ENCODE assay signal across 21 cellular contexts in the genomic region with DNA sequence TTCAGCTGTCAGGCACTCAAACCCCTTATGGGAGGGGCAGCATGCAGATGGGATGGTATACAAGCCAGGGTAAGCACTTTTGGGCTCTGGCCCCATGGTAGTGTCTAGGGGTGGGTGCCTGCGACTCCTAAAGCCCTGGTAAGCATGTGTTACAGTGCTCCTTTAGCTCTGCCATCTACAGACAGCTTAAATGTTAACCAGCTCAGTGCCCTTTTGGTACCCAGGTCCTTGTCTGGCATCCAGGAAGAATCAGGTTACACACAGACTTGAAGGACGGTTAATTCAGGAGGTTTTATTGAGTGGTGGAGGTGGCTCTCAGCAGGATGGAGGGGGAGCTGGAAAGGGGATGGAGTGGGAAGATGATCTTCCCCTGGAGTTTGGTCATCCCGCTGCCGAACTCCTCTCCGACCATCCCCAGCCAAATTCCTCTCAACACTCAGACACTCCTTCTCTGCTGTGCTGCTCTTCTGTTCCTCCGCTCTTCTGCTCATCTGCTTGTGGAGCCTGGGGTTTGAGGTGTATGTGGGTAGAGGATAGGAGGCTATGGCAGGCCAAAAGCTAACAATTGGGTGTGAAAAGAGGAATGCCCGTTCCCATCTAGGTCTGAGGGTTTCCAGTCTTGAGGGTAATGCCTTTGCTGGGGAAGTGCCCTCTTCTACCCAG.
DNase-seq lines count a peak whose midpoint lies in the region; ATAC-seq, FAIRE-seq and TF ChIP-seq lines count a peak whose summit lies in the region.
"Had no signal": no experiment of that assay in that cellular context is flagged by ENCODE, and none has a peak within 500 bp of the region (broad histone marks: within the 10 kb centered on the region; RNA-seq: fewer than 3 reads in every experiment).

No MANE protein-coding gene starts in this region.

- TF ChIP-seq EP300 in HepG2 (IDR thresholded peaks at IDR 0.05; ENCODE audit: low read depth in 2 of 2, low read length in 2 of 2) = no peak
- TF ChIP-seq EP300 in HepG2 (CRISPR knock-in tag; IDR thresholded peaks at IDR 0.05; ENCODE audit: borderline replicate concordance) = no peak

- intact Hi-C loops in HepG2 (cut with micrococcal nuclease; ENCODE audit: unreplicated experiment) = no loop called here
- intact Hi-C loops in right lobe of liver (cut with DNase I) = no loop called here
- intact Hi-C loops in Right ventricle myocardium inferior (cut with DNase I) = no loop called here

- TF ChIP-seq CTCF in liver (IDR thresholded peaks at IDR 0.05; ENCODE audit: low read depth, low read length, missing input control) (no peak), HepG2 (CRISPR knock-in tag; IDR thresholded peaks at IDR 0.05) (no peak), right lobe of liver (IDR thresholded peaks at IDR 0.05) (no peak), MM.1S (IDR thresholded peaks at IDR 0.05; ENCODE audit: low read length) (no peak)

- CTCF ChIA-PET in HepG2 (lab: Yijun Ruan, JAX; ENCODE audit: low intra/inter-chr PET ratio, low total read pairs) = no interaction called here

- WGBS in liver = 64% methylated on average over 7 of the region's 7 CpGs
- WGBS in HepG2 (ENCODE audit: low lambda C conversion rate) = 17% methylated on average over 7 of the region's 7 CpGs
- 27% methylated on average over 2 of the region's 7 CpGs for WGBS in right lobe of liver (ENCODE audit: insufficient coverage, low coverage, low lambda C conversion rate, missing lambda C conversion rate)

- in situ Hi-C loops in HepG2 (cut with HindIII; ENCODE audit: extremely low pct_ligation_motif_present, low pct_unique_long_range_greater_than_20kb) = no loop called here

- H3K27ac ChIP-seq in liver (ENCODE audit: low read depth in 1 of 2, low read length in 2 of 2) (no peak overlapping the region), HepG2 (ENCODE audit: extremely low read length, insufficient read depth, low read length) (no peak overlapping the region), caudate nucleus (ENCODE audit: low read depth, low read length) (peak overlapping the region; percentile 90), right lobe of liver (peak overlapping the region in 2 of 3 donors; percentile 37 to 64), MM.1S (ENCODE audit: low read length) (no peak overlapping the region)
- H3K27ac ChIP-seq: BLaER1, C4-2B, GM23248 had no signal

- POLR2A ChIA-PET in HepG2 (lab: Yijun Ruan, JAX) = no interaction called here

- no peak for TF ChIP-seq POLR2A in HepG2 (IDR thresholded peaks at IDR 0.05; ENCODE audit: insufficient read depth in 1 of 2, low read depth in 2 of 2, low read length in 2 of 2)
- TF ChIP-seq POLR2A in right lobe of liver (IDR thresholded peaks at IDR 0.05) = no peak

- TF ChIP-seq RAD21 in liver (IDR thresholded peaks at IDR 0.05) (peak in 1 of 2 donors; percentile 28), HepG2 (CRISPR knock-in tag; IDR thresholded peaks at IDR 0.05) (no peak)

- H3K9ac ChIP-seq in liver (ENCODE audit: low read depth in 1 of 2, low read length in 2 of 2) (no peak overlapping the region), HepG2 (ENCODE audit: insufficient read depth, low read depth, low read length) (no peak overlapping the region), MM.1S (ENCODE audit: low read length) (no peak overlapping the region)
- H3K9ac ChIP-seq: BLaER1, GM23248 had no signal

- H3K4me3 ChIP-seq in liver (ENCODE audit: low read depth in 1 of 3, low read length in 3 of 3) = no peak overlapping the region
- no peak overlapping the region for H3K4me3 ChIP-seq in HepG2 (replicated peaks in 1 of 3; ENCODE audit: insufficient read depth in 1 of 3, low read depth in 2 of 3, low read length in 3 of 3)
- no peak overlapping the region for H3K4me3 ChIP-seq in right lobe of liver
- no peak overlapping the region for H3K4me3 ChIP-seq in MM.1S (ENCODE audit: low read length)
- H3K4me3 ChIP-seq: BLaER1, GM12878, GM23248 had no signal

- ATAC-seq in HepG2 = no peak
- peak; percentile 75 to 85 (median 83) for ATAC-seq in right lobe of liver
- no peak for ATAC-seq in Right ventricle myocardium inferior
- ATAC-seq: CD8-positive, alpha-beta T cell; GM12878 had no signal

- no peaks in the 10 kb centered on the region for H3K9me3 ChIP-seq in liver (ENCODE audit: control insufficient read depth in 4 of 4, low read length in 3 of 4)
- H3K9me3 ChIP-seq in HepG2 (ENCODE audit: low read length) = no peaks in the 10 kb centered on the region
- no peaks in the 10 kb centered on the region for H3K9me3 ChIP-seq in right lobe of liver
- H3K9me3 ChIP-seq in MM.1S (replicated peaks; ENCODE audit: insufficient read depth, low read length) = no peaks in the 10 kb centered on the region
- H3K9me3 ChIP-seq: Caco-2 had no signal

- H3K79me2 ChIP-seq in HepG2 (ENCODE audit: insufficient read depth, low read length) (no peaks in the 10 kb centered on the region), MM.1S (ENCODE audit: low read length) (no peaks in the 10 kb centered on the region)

- peaks cover 4 to 25% (median 20%) of the 10 kb centered on the region in 4 donors for H3K4me1 ChIP-seq in liver (ENCODE audit: control insufficient read depth in 4 of 4, insufficient read depth in 4 of 4, low read length in 3 of 4)
- peaks cover 6% of the 10 kb centered on the region; the same call in 1 of the 2 replicates for H3K4me1 ChIP-seq in HepG2 (ENCODE audit: insufficient read depth, low read length)
- H3K4me1 ChIP-seq in right lobe of liver = peaks cover 0 to 28% (median 11%) of the 10 kb centered on the region in 4 donors
- H3K4me1 ChIP-seq in MM.1S (ENCODE audit: low read length) = peaks cover 4% of the 10 kb centered on the region; the same call in 1 of the 2 replicates
- H3K4me1 ChIP-seq: BLaER1, Caco-2 had no signal

- no peak overlapping the region for H3K4me2 ChIP-seq in HepG2 (ENCODE audit: low read depth, low read length)
- H3K4me2 ChIP-seq in MM.1S (ENCODE audit: low read depth, low read length) = no peak overlapping the region
- H3K4me2 ChIP-seq: BLaER1 had no signal

- H2AFZ ChIP-seq in HepG2 (ENCODE audit: low read length) (no peak overlapping the region), MM.1S (ENCODE audit: low read length) (no peak overlapping the region)
- H2AFZ ChIP-seq: GM23248 had no signal

- H3K36me3 ChIP-seq in liver (ENCODE audit: control insufficient read depth in 4 of 4, insufficient read depth in 3 of 4, low read depth in 1 of 4, low read length in 3 of 4) = no peaks in the 10 kb centered on the region
- no peaks in the 10 kb centered on the region for H3K36me3 ChIP-seq in HepG2 (replicated peaks in 1 of 2; ENCODE audit: control insufficient read depth in 1 of 2, insufficient read depth in 2 of 2, low read length in 2 of 2)
- no peaks in the 10 kb centered on the region for H3K36me3 ChIP-seq in right lobe of liver
- H3K36me3 ChIP-seq in MM.1S (replicated peaks; ENCODE audit: insufficient read depth, low read length) = no peaks in the 10 kb centered on the region
- H3K36me3 ChIP-seq: BLaER1 had no signal

- H3K27me3 ChIP-seq in liver (ENCODE audit: control insufficient read depth in 4 of 4, insufficient read depth in 4 of 4, low read length in 3 of 4) (no peaks in the 10 kb centered on the region), HepG2 (ENCODE audit: control insufficient read depth in 1 of 2, insufficient read depth in 2 of 2, low read length in 2 of 2) (no peaks in the 10 kb centered on the region), right lobe of liver (no peaks in the 10 kb centered on the region), MM.1S (replicated peaks; ENCODE audit: insufficient read depth, low read length) (no peaks in the 10 kb centered on the region)
- H3K27me3 ChIP-seq: BLaER1 had no signal

- no peaks in the 10 kb centered on the region for H3K9me2 ChIP-seq in MM.1S (replicated peaks; ENCODE audit: insufficient read depth, low read length)

- H4K20me1 ChIP-seq in HepG2 (ENCODE audit: insufficient read depth, low read length) (no peaks in the 10 kb centered on the region), MM.1S (ENCODE audit: insufficient read depth, low read length) (no peaks in the 10 kb centered on the region)
- H4K20me1 ChIP-seq: BLaER1 had no signal

- no peak for FAIRE-seq in HepG2 (lab: Jason Lieb, UNC)
- FAIRE-seq: D721Med, GM12878, GM19239, H1 had no signal

- H3F3A ChIP-seq in MM.1S (ENCODE audit: insufficient read depth, low read length) = no peaks in the 10 kb centered on the region; the same call in 1 of the 2 replicates

- no TSS peak for BruUV-seq in HepG2 (replicated peaks; lab: Mats Ljungman, UMichigan)

- DNase-seq in HepG2 (ENCODE audit: low spot score) (no peak), caudate nucleus (lab: John Stamatoyannopoulos, UW) (peak in 1 of 61 donors; percentile 2), right lobe of liver (peak in 1 of 3 donors; percentile 60), MM.1S (no peak), Right ventricle myocardium inferior (ENCODE audit: missing footprints) (no peak)
- DNase-seq: Caco-2; CD4-positive, CD25-positive, alpha-beta regulatory T cell; CD8-positive, alpha-beta T cell; DMS 273 treated with DMSO at 0.1 percent for 48 hours; EL; GDM1; GM23248; H7; HCEC 1CT had no signal

TF ChIP-seq in liver, 16 proteins besides CTCF, POLR2A, EP300 and RAD21 (continues in another document):
- TF ChIP-seq, protein P1, sequence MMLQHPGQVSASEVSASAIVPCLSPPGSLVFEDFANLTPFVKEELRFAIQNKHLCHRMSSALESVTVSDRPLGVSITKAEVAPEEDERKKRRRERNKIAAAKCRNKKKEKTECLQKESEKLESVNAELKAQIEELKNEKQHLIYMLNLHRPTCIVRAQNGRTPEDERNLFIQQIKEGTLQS (IDR thresholded peaks at IDR 0.05) = no peak
- peak; percentile 8 for TF ChIP-seq SP1 (IDR thresholded peaks at IDR 0.05)
- TF ChIP-seq NR2F2 (IDR thresholded peaks at IDR 0.05) = no peak
- no peak for TF ChIP-seq HNF4G (IDR thresholded peaks at IDR 0.05)
- TF ChIP-seq TAF1 (conservative IDR thresholded peaks at IDR 0.05) = no peak
- TF ChIP-seq, protein P2, sequence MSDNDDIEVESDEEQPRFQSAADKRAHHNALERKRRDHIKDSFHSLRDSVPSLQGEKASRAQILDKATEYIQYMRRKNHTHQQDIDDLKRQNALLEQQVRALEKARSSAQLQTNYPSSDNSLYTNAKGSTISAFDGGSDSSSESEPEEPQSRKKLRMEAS (IDR thresholded peaks at IDR 0.05) = no peak
- TF ChIP-seq FOXA1 (IDR thresholded peaks at IDR 0.05) = no peak

TF ChIP-seq in HepG2, 621 proteins besides CTCF, POLR2A, EP300 and RAD21 (continues in another document):
- TF ChIP-seq, protein P3, sequence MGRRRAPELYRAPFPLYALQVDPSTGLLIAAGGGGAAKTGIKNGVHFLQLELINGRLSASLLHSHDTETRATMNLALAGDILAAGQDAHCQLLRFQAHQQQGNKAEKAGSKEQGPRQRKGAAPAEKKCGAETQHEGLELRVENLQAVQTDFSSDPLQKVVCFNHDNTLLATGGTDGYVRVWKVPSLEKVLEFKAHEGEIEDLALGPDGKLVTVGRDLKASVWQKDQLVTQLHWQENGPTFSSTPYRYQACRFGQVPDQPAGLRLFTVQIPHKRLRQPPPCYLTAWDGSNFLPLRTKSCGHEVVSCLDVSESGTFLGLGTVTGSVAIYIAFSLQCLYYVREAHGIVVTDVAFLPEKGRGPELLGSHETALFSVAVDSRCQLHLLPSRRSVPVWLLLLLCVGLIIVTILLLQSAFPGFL (CRISPR knock-in tag; IDR thresholded peaks at IDR 0.05) = no peak
- TF ChIP-seq GFI1 (CRISPR knock-in tag; IDR thresholded peaks at IDR 0.05; ENCODE audit: borderline replicate concordance) = no peak

Comparison
In these comparisons a context has a peak if more than half of its experiments do, and no peak if none do; other contexts are left out.
1. H3K27ac ChIP-seq: peak in caudate nucleus (single experiment) and right lobe of liver (2 of 3); none in liver (0 of 2), HepG2 (single experiment) and MM.1S (single experiment).
2. ATAC-seq: peak in right lobe of liver (4 of 4); none in HepG2 (single experiment) and Right ventricle myocardium inferior (single experiment).